ENCODE assay signal across 8 cellular contexts in the genomic region with DNA sequence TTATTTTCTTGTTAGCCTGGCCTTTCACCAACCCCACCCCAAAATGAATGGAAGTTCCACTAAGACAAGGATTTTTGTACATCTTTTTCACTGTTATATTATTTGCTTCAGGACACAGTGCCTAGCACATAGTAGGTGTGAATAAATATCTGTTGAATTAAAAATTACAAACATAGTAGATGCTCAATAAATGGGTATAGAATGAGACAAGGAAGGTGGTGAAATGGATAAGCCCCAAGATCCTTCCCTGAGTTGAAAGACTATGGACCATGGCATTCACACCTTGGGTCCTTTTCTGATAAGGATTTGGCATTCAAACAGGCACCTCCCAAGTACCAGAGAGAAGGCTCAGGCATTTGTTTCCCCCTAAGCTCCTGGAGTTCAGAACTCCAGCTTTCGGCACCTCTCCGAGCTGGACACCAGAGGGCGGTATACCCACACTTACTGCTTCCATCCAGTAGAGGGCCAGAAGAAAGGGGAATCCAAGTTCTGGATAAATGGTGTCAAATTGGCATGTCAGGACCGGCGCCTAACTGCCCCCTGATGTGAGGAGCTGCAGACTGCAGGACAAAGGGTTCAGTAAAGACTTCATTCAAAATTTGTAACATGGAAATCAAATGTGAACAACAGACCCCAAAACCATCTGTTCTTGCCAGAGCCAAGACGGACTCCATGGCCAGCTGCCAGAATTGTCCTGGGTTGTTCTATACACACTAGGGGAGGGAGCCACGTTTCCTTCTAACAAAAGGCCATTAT.
DNase-seq lines count a peak whose midpoint lies in the region; ATAC-seq and TF ChIP-seq lines count a peak whose summit lies in the region.

No MANE protein-coding gene starts in this region.

- whole genome bisulfite sequencing in tibial nerve, 2 donors: 2 to 6% methylated on average over 5 to 7 of the region's 7 CpGs

- H3K79me2 ChIP-seq in KMS-11 (ENCODE audit: insufficient read depth, low read depth): no peaks in the 10 kb centered on the region

- DNase-seq in Caco-2 (peak; percentile 54 to 68), RPMI8226 (peak; percentile 64), germinal center (ENCODE audit: low spot score) (peak; percentile 56), osteocyte (ENCODE audit: extremely low spot score, unreplicated experiment) (peak; percentile 90), tibial nerve (ENCODE audit: low spot score in 2 of 2) (peak; percentile 32 to 50)
- DNase-seq in activated effector memory CD4-positive, alpha-beta T cell treated with anti-CD3 and anti-CD28 coated beads, Interleukin-2, amount 50 U/mL, for 16 hours: peak; percentile 79

- BruUV-seq in Caco-2 (replicated peaks; lab: Mats Ljungman, UMichigan): no TSS peak

- H3K4me3 ChIP-seq in Caco-2 (ENCODE audit: low read depth, low read length) (no peak overlapping the region), KMS-11 (IDR thresholded peaks at IDR 0.05; ENCODE audit: insufficient read depth, low read depth, low read length) (no peak overlapping the region), tibial nerve (peak overlapping the region in 2 of 4 donors; percentile 5 to 30)

- TF ChIP-seq CTCF in Caco-2 (IDR thresholded peaks at IDR 0.05; ENCODE audit: insufficient read depth in 1 of 2, low read depth in 1 of 2, low read length in 1 of 2, severe bottlenecking in 1 of 2, unreplicated experiment in 1 of 2) (peak; percentile 96 to 98), KMS-11 (conservative IDR thresholded peaks at IDR 0.05; ENCODE audit: low read depth, low read length) (peak; percentile 79), osteocyte (IDR thresholded peaks at IDR 0.05) (peak; percentile 100), tibial nerve (IDR thresholded peaks at IDR 0.05) (peak; percentile 72 to 95 (median 92))

- no peaks in the 10 kb centered on the region for H3K36me3 ChIP-seq in Caco-2 (ENCODE audit: control insufficient read depth, insufficient read depth, low read length)
- H3K36me3 ChIP-seq in KMS-11 (ENCODE audit: insufficient read depth): no peaks in the 10 kb centered on the region
- no peaks in the 10 kb centered on the region for H3K36me3 ChIP-seq in tibial nerve

- TF ChIP-seq POLR2A in tibial nerve (IDR thresholded peaks at IDR 0.05): no peak

- H3K9me3 Mint-ChIP-seq in Caco-2 (ENCODE audit: unreplicated experiment) (no peaks in the 10 kb centered on the region), osteocyte (ENCODE audit: unreplicated experiment) (no peaks in the 10 kb centered on the region)

- H3K27ac Mint-ChIP-seq in Caco-2 (ENCODE audit: unreplicated experiment): no peak overlapping the region
- no peak overlapping the region for H3K27ac Mint-ChIP-seq in osteocyte (ENCODE audit: unreplicated experiment)

- H3K4me1 ChIP-seq in Caco-2 (no peaks in the 10 kb centered on the region), KMS-11 (ENCODE audit: low read depth, poor library complexity, severe bottlenecking) (no peaks in the 10 kb centered on the region), tibial nerve (peaks cover 0 to 6% (median 0%) of the 10 kb centered on the region in 4 donors)

- H3K4me2 ChIP-seq in KMS-11: no peak overlapping the region

- no peaks in the 10 kb centered on the region for H3K27me3 ChIP-seq in Caco-2 (replicated peaks; ENCODE audit: control insufficient read depth, insufficient read depth, low read length)
- H3K27me3 ChIP-seq in KMS-11 (ENCODE audit: insufficient read depth, low read depth): no peaks in the 10 kb centered on the region
- peaks cover 0 to 7% of the 10 kb centered on the region in 2 donors for H3K27me3 ChIP-seq in tibial nerve

- H2AFZ ChIP-seq in KMS-11 (ENCODE audit: low read depth): no peak overlapping the region

- H4K20me1 ChIP-seq in KMS-11 (ENCODE audit: insufficient read depth): no peaks in the 10 kb centered on the region

- no peaks in the 10 kb centered on the region for H3K27me3 Mint-ChIP-seq in Caco-2 (ENCODE audit: insufficient read depth, unreplicated experiment)
- peaks cover 13% of the 10 kb centered on the region for H3K27me3 Mint-ChIP-seq in osteocyte (ENCODE audit: unreplicated experiment)

- H3K4me3 Mint-ChIP-seq in Caco-2 (ENCODE audit: unreplicated experiment) (no peak overlapping the region), osteocyte (ENCODE audit: unreplicated experiment) (peak overlapping the region; percentile 69)

- H3K36me3 Mint-ChIP-seq in Caco-2 (ENCODE audit: insufficient read depth, unreplicated experiment) (no peaks in the 10 kb centered on the region), osteocyte (ENCODE audit: unreplicated experiment) (no peaks in the 10 kb centered on the region)

- no peaks in the 10 kb centered on the region for H3K9me3 ChIP-seq in Caco-2
- H3K9me3 ChIP-seq in tibial nerve: no peaks in the 10 kb centered on the region

- H3K27ac ChIP-seq in KMS-11 (no peak overlapping the region), tibial nerve (no peak overlapping the region)

- peak in 1 of 2 donors; percentile 20 for TF ChIP-seq EP300 in tibial nerve (IDR thresholded peaks at IDR 0.05)

- H3K4me1 Mint-ChIP-seq in Caco-2 (ENCODE audit: low read depth, unreplicated experiment): peaks cover 6% of the 10 kb centered on the region
- H3K4me1 Mint-ChIP-seq in osteocyte (ENCODE audit: unreplicated experiment): peaks cover 22% of the 10 kb centered on the region

- no peak overlapping the region for H3K9ac ChIP-seq in KMS-11

- intact Hi-C loops in Caco-2 (cut with micrococcal nuclease; ENCODE audit: unreplicated experiment): loop anchor here (1.0 kb wide), 4 partner anchors 47 to 234 kb away; no protein-coding TSS in a partner anchor

- CTCF ChIA-PET in Caco-2 (lab: Charles Lee): interaction anchor here (0.6 to 2.2 kb wide), 7 partner anchors 13 to 1585 kb away, joined by 3 to 19 read pairs (median 4); no protein-coding TSS in a partner anchor

- ATAC-seq in GM21360 (IDR thresholded peaks at IDR 0.05; ENCODE audit: unreplicated experiment): peak; percentile 92

- POLR2A ChIA-PET in Caco-2 (lab: Charles Lee): no interaction called here
